1 cellular context compared by ENCODE assay signal in genomic region chr21:34576043-34576466, GRCh38.
TF ChIP-seq lines count a peak whose summit lies in the region.

No MANE protein-coding gene starts in this region.

TF ChIP-seq in HEK293, 187 proteins besides CTCF, POLR2A, EP300 and RAD21 (continued from another document):
- TF ChIP-seq PRDM10 (tag by site-specific recombination; IDR thresholded peaks at IDR 0.05), result peak; percentile 70
- TF ChIP-seq TSHZ1 (tag by site-specific recombination; IDR thresholded peaks at IDR 0.05; ENCODE audit: borderline replicate concordance), result no peak
- TF ChIP-seq ZNF776 (tag by site-specific recombination; IDR thresholded peaks at IDR 0.05; ENCODE audit: borderline replicate concordance), result no peak
- TF ChIP-seq ZNF629 (tag by site-specific recombination; IDR thresholded peaks at IDR 0.05), result peak; percentile 63
- TF ChIP-seq KLF17 (tag by site-specific recombination; IDR thresholded peaks at IDR 0.05), result peak; percentile 33; the same call in 1 of the 2 replicates
- no peak for TF ChIP-seq ZNF175 (tag by site-specific recombination; IDR thresholded peaks at IDR 0.05)
- TF ChIP-seq ZFP37 (tag by site-specific recombination; IDR thresholded peaks at IDR 0.05), result no peak
- TF ChIP-seq ZNF26 (tag by site-specific recombination; IDR thresholded peaks at IDR 0.05), result no peak
- no peak for TF ChIP-seq ZNF140 (tag by site-specific recombination; IDR thresholded peaks at IDR 0.05)
- TF ChIP-seq TRIM28 (IDR thresholded peaks at IDR 0.05; ENCODE audit: borderline replicate concordance, low read length), result no peak
- TF ChIP-seq HOXD13 (CRISPR knock-in tag; IDR thresholded peaks at IDR 0.05; ENCODE audit: borderline replicate concordance), result no peak
- TF ChIP-seq ZBTB49 (tag by site-specific recombination; IDR thresholded peaks at IDR 0.05; ENCODE audit: low read depth), result no peak
- TF ChIP-seq ZIC2 (tag by site-specific recombination; IDR thresholded peaks at IDR 0.05), result no peak
- no peak for TF ChIP-seq ZNF157 (tag by site-specific recombination; IDR thresholded peaks at IDR 0.05)
- no peak for TF ChIP-seq ZNF510 (tag by site-specific recombination; IDR thresholded peaks at IDR 0.05; ENCODE audit: insufficient replicate concordance)
- TF ChIP-seq EGR2 (tag by site-specific recombination; IDR thresholded peaks at IDR 0.05; ENCODE audit: low read depth), result no peak
- peak; percentile 91 for TF ChIP-seq SCRT2 (tag by site-specific recombination; IDR thresholded peaks at IDR 0.05)
- no peak for TF ChIP-seq ZNF248 (tag by site-specific recombination; IDR thresholded peaks at IDR 0.05)
- no peak for TF ChIP-seq ZNF645 (tag by site-specific recombination; IDR thresholded peaks at IDR 0.05)
- peak; percentile 75 for TF ChIP-seq ZBTB21 (tag by site-specific recombination; IDR thresholded peaks at IDR 0.05)
- no peak for TF ChIP-seq ZFHX2 (tag by site-specific recombination; conservative IDR thresholded peaks at IDR 0.05)
- no peak for TF ChIP-seq ZNF513 (tag by site-specific recombination; IDR thresholded peaks at IDR 0.05)
- TF ChIP-seq TCF7L2 (IDR thresholded peaks at IDR 0.05; ENCODE audit: borderline replicate concordance, low read depth, low read length), result no peak
- no peak for TF ChIP-seq ZNF121 (tag by site-specific recombination; IDR thresholded peaks at IDR 0.05)
